In genomic region chr22:37982938-37983859, GRCh38 we compare ENCODE assay signal across 17 cellular contexts. TPM values are rescaled to one million over a fixed set of nuclear protein-coding genes. Genes with fewer than 3 reads are reported as not detected.
A peak's percentile ranks its signal among the peaks of the same experiment; 100 is the strongest.
DNase-seq lines count a peak whose midpoint lies in the region; FAIRE-seq and TF ChIP-seq lines count a peak whose summit lies in the region.
"Had no signal": no experiment of that assay in that cellular context is flagged by ENCODE, and none has a peak within 500 bp of the region (broad histone marks: within the 10 kb centered on the region; RNA-seq: fewer than 3 reads in every experiment).

No MANE protein-coding gene starts in this region.

- peaks cover 38% of the 10 kb centered on the region for H3K4me1 Mint-ChIP-seq in neural crest cell
- H3K4me1 Mint-ChIP-seq: activated CD4-positive, alpha-beta memory T cell treated with anti-CD3 and anti-CD28 coated beads, Interleukin-2, amount 10 ng/mL, durations not matched to agents 7 days and 5 days; activated naive CD4-positive, alpha-beta T cell treated with anti-CD3 and anti-CD28 coated beads, Interleukin-2, amount 10 ng/mL, durations not matched to agents 7 days and 5 days had no signal

- H3K36me3 Mint-ChIP-seq in neural crest cell (ENCODE audit: low read depth) = peaks cover 32% of the 10 kb centered on the region
- H3K36me3 Mint-ChIP-seq: activated naive CD4-positive, alpha-beta T cell treated with anti-CD3 and anti-CD28 coated beads, Interleukin-2, amount 10 ng/mL, durations not matched to agents 7 days and 5 days had no signal

- 90% methylated on average over 4 to 23 of the region's 84 CpGs for WGBS in esophagus squamous epithelium, 2 donors

- H3F3A ChIP-seq in MM.1S (ENCODE audit: insufficient read depth, low read length) = no peaks in the 10 kb centered on the region

- TF ChIP-seq CTCF in BJ (IDR thresholded peaks at IDR 0.05; ENCODE audit: insufficient read depth, low read depth, low read length) (peak; percentile 35), MM.1S (IDR thresholded peaks at IDR 0.05; ENCODE audit: low read length) (peak; percentile 7; the same call in 1 of the 2 replicates), esophagus squamous epithelium (IDR thresholded peaks at IDR 0.05) (no peak), neural crest cell (conservative IDR thresholded peaks at IDR 0.05) (peak; percentile 71)

- FAIRE-seq in frontal cortex (lab: Jason Lieb, UNC) = no peak
- FAIRE-seq: GM12878 had no signal

- no peak overlapping the region for H3K27ac ChIP-seq in MM.1S (ENCODE audit: low read length)
- H3K27ac ChIP-seq in esophagus squamous epithelium = peak overlapping the region in 1 of 4 donors; percentile 19
- H3K27ac ChIP-seq: neutrophil had no signal

- peak overlapping the region; percentile 91 for H3K4me3 Mint-ChIP-seq in neural crest cell
- H3K4me3 Mint-ChIP-seq: activated CD4-positive, alpha-beta memory T cell treated with anti-CD3 and anti-CD28 coated beads, Interleukin-2, amount 10 ng/mL, durations not matched to agents 7 days and 5 days; activated naive CD4-positive, alpha-beta T cell treated with anti-CD3 and anti-CD28 coated beads, Interleukin-2, amount 10 ng/mL, durations not matched to agents 7 days and 5 days; CD4-positive, CD25-positive, alpha-beta regulatory T cell; stimulated activated naive CD8-positive, alpha-beta T cell treated with anti-CD3 and anti-CD28 coated beads, Interleukin-15, Interleukin-2, amounts not matched to agents 100 ng/mL and 50 ng/mL, for 24 hours; T-helper 1 cell treated with Interleukin-12 subunit alpha and Interleukin-12 subunit beta and Interleukin-4 antibody, amounts not matched to agents 30 μg/mL and 1 μg/mL, for 36 hours had no signal

- H3K9me3 Mint-ChIP-seq in neural crest cell = no peaks in the 10 kb centered on the region
- H3K9me3 Mint-ChIP-seq: activated CD4-positive, alpha-beta memory T cell treated with anti-CD3 and anti-CD28 coated beads, Interleukin-2, amount 10 ng/mL, durations not matched to agents 7 days and 5 days; activated naive CD4-positive, alpha-beta T cell treated with anti-CD3 and anti-CD28 coated beads, Interleukin-2, amount 10 ng/mL, durations not matched to agents 7 days and 5 days; stimulated activated naive CD8-positive, alpha-beta T cell treated with anti-CD3 and anti-CD28 coated beads, Interleukin-15, Interleukin-2, amounts not matched to agents 100 ng/mL and 50 ng/mL, for 24 hours; T-helper 1 cell treated with Interleukin-12 subunit alpha and Interleukin-12 subunit beta and Interleukin-4 antibody, amounts not matched to agents 30 μg/mL and 1 μg/mL, for 36 hours had no signal

- H2AFZ ChIP-seq in MM.1S (ENCODE audit: low read length) = no peak overlapping the region

- no peaks in the 10 kb centered on the region for H3K4me1 ChIP-seq in MM.1S (ENCODE audit: low read length)
- no peaks in the 10 kb centered on the region for H3K4me1 ChIP-seq in esophagus squamous epithelium

- H3K27me3 ChIP-seq in BJ (ENCODE audit: control insufficient read depth, insufficient read depth, low read length) = no peaks in the 10 kb centered on the region
- H3K27me3 ChIP-seq in MM.1S (replicated peaks; ENCODE audit: insufficient read depth, low read length) = no peaks in the 10 kb centered on the region
- no peaks in the 10 kb centered on the region for H3K27me3 ChIP-seq in esophagus squamous epithelium
- H3K27me3 ChIP-seq: neutrophil had no signal

- H3K79me2 ChIP-seq in MM.1S (ENCODE audit: low read length) = no peaks in the 10 kb centered on the region

- no peak for TF ChIP-seq POLR2A in esophagus squamous epithelium (IDR thresholded peaks at IDR 0.05)

- H3K4me3 ChIP-seq in BJ (ENCODE audit: low read depth, low read length) (no peak overlapping the region), MM.1S (ENCODE audit: low read length) (no peak overlapping the region), esophagus squamous epithelium (peak overlapping the region in 3 of 4 donors; percentile 7 to 45 (median 23))
- H3K4me3 ChIP-seq: GM12878 had no signal

- POLR2A ChIA-PET in BJ (lab: Charles Lee) = no interaction called here

- CTCF ChIA-PET in BJ (lab: Yijun Ruan, JAX) = interaction anchor here (0.6 to 1.7 kb wide), 3 partner anchors 12 to 413 kb away, joined by 3 to 5 read pairs (median 3); no protein-coding TSS in a partner anchor

- H3K4me2 ChIP-seq in MM.1S (ENCODE audit: low read depth, low read length) = no peak overlapping the region

- DNase-seq in BJ (ENCODE audit: low read depth) (no peak), MM.1S (no peak), esophagus squamous epithelium (lab: John Stamatoyannopoulos, UW) (no peak), neural crest cell (ENCODE audit: low read depth, low spot score) (peak; percentile 57), NCI-H2227 treated with DMSO at 0.1 percent for 48 hours (lab: John Stamatoyannopoulos, UW) (no peak), frontal cortex (ENCODE audit: low spot score in 2 of 2) (no peak), GDM1 (lab: John Stamatoyannopoulos, UW) (no peak), NCI-H82 (lab: John Stamatoyannopoulos, UW) (no peak)
- DNase-seq: activated CD4-positive, alpha-beta memory T cell treated with anti-CD3 and anti-CD28 coated beads, Interleukin-2, amount 10 ng/mL, durations not matched to agents 7 days and 5 days; activated naive CD4-positive, alpha-beta T cell treated with anti-CD3 and anti-CD28 coated beads, Interleukin-2, amount 10 ng/mL, durations not matched to agents 7 days and 5 days; CD4-positive, CD25-positive, alpha-beta regulatory T cell; effector CD8-positive, alpha-beta T cell; NCI-H1417 treated with DMSO at 0.1 percent for 48 hours had no signal

- intact Hi-C loops in esophagus squamous epithelium (cut with DNase I) = no loop called here

- H3K9me3 ChIP-seq in MM.1S (replicated peaks; ENCODE audit: insufficient read depth, low read length) (no peaks in the 10 kb centered on the region), esophagus squamous epithelium (no peaks in the 10 kb centered on the region)
- H3K9me3 ChIP-seq: neutrophil had no signal

- H3K9me2 ChIP-seq in MM.1S (replicated peaks; ENCODE audit: insufficient read depth, low read length) = no peaks in the 10 kb centered on the region

- H3K9ac ChIP-seq in MM.1S (ENCODE audit: low read length) = no peak overlapping the region

- peak overlapping the region; percentile 95 for H3K27ac Mint-ChIP-seq in neural crest cell (ENCODE audit: unreplicated experiment)
- H3K27ac Mint-ChIP-seq: activated CD4-positive, alpha-beta memory T cell treated with anti-CD3 and anti-CD28 coated beads, Interleukin-2, amount 10 ng/mL, durations not matched to agents 7 days and 5 days; activated naive CD4-positive, alpha-beta T cell treated with anti-CD3 and anti-CD28 coated beads, Interleukin-2, amount 10 ng/mL, durations not matched to agents 7 days and 5 days; stimulated activated naive CD8-positive, alpha-beta T cell treated with anti-CD3 and anti-CD28 coated beads, Interleukin-15, Interleukin-2, amounts not matched to agents 100 ng/mL and 50 ng/mL, for 24 hours; T-helper 1 cell treated with Interleukin-12 subunit alpha and Interleukin-12 subunit beta and Interleukin-4 antibody, amounts not matched to agents 30 μg/mL and 1 μg/mL, for 36 hours had no signal

- H3K27me3 Mint-ChIP-seq in neural crest cell (ENCODE audit: low read depth) = peaks cover 54% of the 10 kb centered on the region
- H3K27me3 Mint-ChIP-seq: activated CD4-positive, alpha-beta memory T cell treated with anti-CD3 and anti-CD28 coated beads, Interleukin-2, amount 10 ng/mL, durations not matched to agents 7 days and 5 days; activated naive CD4-positive, alpha-beta T cell treated with anti-CD3 and anti-CD28 coated beads, Interleukin-2, amount 10 ng/mL, durations not matched to agents 7 days and 5 days; CD4-positive, CD25-positive, alpha-beta regulatory T cell; stimulated activated naive CD8-positive, alpha-beta T cell treated with anti-CD3 and anti-CD28 coated beads, Interleukin-15, Interleukin-2, amounts not matched to agents 100 ng/mL and 50 ng/mL, for 24 hours had no signal

- H3K36me3 ChIP-seq in BJ (ENCODE audit: control insufficient read depth, insufficient read depth, low read length) (no peaks in the 10 kb centered on the region), MM.1S (replicated peaks; ENCODE audit: insufficient read depth, low read length) (no peaks in the 10 kb centered on the region), esophagus squamous epithelium (peaks cover 0 to under 1% (median 0%) of the 10 kb centered on the region in 3 donors)
- H3K36me3 ChIP-seq: neutrophil had no signal

- H4K20me1 ChIP-seq in MM.1S (ENCODE audit: insufficient read depth, low read length) = no peaks in the 10 kb centered on the region

RNA-seq across cellular contexts. Expression of gene SOX10, which starts 1.2 kb away (rescaled TPM):
- polyA plus RNA-seq in BJ (2011; rRNA removed) = not detected in 2 replicates
- polyA minus RNA-seq in BJ (2011; rRNA and poly(A)+ RNA removed) = not detected in 2 replicates
- total RNA-seq in esophagus squamous epithelium (1 to 10 TPM in 2 of 4 donors, under 1 TPM in 1, not detected in 1; 0.44 to 1.7 (median 1.5) TPM), neural crest cell (279 and 293 TPM in 2 replicates), frontal cortex (1.6 TPM)
- total RNA-seq: activated CD4-positive, alpha-beta memory T cell treated with anti-CD3 and anti-CD28 coated beads, Interleukin-2, amount 10 ng/mL, durations not matched to agents 7 days and 5 days; CD4-positive, CD25-positive, alpha-beta regulatory T cell; GM12878 had no signal
- polyA plus RNA-seq: CD4-positive, CD25-positive, alpha-beta regulatory T cell had no signal

RNA-seq across cellular contexts. Expression of gene POLR2F, which starts 29.7 kb away (rescaled TPM):
- polyA plus RNA-seq in BJ (2011; rRNA removed) = 86.2 and 92.1 TPM in 2 replicates
- polyA minus RNA-seq in BJ (2011; rRNA and poly(A)+ RNA removed) = 17.6 and 18.1 TPM in 2 replicates
- total RNA-seq in esophagus squamous epithelium = 10 to 100 TPM; 31.7 to 56.1 (median 46.9) TPM
- 137 and 143 TPM in 2 replicates for total RNA-seq in neural crest cell
- total RNA-seq in frontal cortex = 26.9 TPM

RNA-seq across cellular contexts. Expression of gene C22orf23, which starts 29.8 kb away (rescaled TPM):
- polyA plus RNA-seq in BJ (2011; rRNA removed) = 0.38 and 0.42 TPM in 2 replicates
- 0.14 and 0.46 TPM in 2 replicates for polyA minus RNA-seq in BJ (2011; rRNA and poly(A)+ RNA removed)
- total RNA-seq in esophagus squamous epithelium (under 1 TPM in 2 of 4 donors, not detected in 2; 0.13 to 0.38 TPM), neural crest cell (0.79 and 1.5 TPM in 2 replicates), frontal cortex (1.2 TPM)
- total RNA-seq: activated CD4-positive, alpha-beta memory T cell treated with anti-CD3 and anti-CD28 coated beads, Interleukin-2, amount 10 ng/mL, durations not matched to agents 7 days and 5 days; CD4-positive, CD25-positive, alpha-beta regulatory T cell had no signal
- polyA plus RNA-seq: CD4-positive, CD25-positive, alpha-beta regulatory T cell had no signal

Comparison
In these comparisons a context has a peak if more than half of its experiments do, and no peak if none do; other contexts are left out.
1. H3K4me3 ChIP-seq: peak in esophagus squamous epithelium (3 of 4); none in BJ (single experiment) and MM.1S (single experiment).
2. CTCF ChIP-seq: peak in BJ (single experiment), MM.1S (single experiment) and neural crest cell (single experiment); none in esophagus squamous epithelium (0 of 6).
3. RNA of gene SOX10, which starts 1.2 kb away (total RNA-seq): 279 to 293 TPM in neural crest cell; 1.6 TPM in frontal cortex (single experiment) and 0.44 to 1.7 TPM in esophagus squamous epithelium; every median in the first group is over 100 times any median in the second.